ENCODE assay signal across 1 cellular context in genomic region chr16:52578007-52578828, GRCh38.
TF ChIP-seq lines count a peak whose summit lies in the region.

No MANE protein-coding gene starts in this region.

TF ChIP-seq in HepG2, 621 proteins besides CTCF, POLR2A, EP300 and RAD21 (continued from another document and continues in another):
- no peak for TF ChIP-seq STAT6 (CRISPR knock-in tag; IDR thresholded peaks at IDR 0.05; ENCODE audit: borderline replicate concordance)
- no peak for TF ChIP-seq E2F1 (CRISPR knock-in tag; IDR thresholded peaks at IDR 0.05)
- no peak for TF ChIP-seq ZNF7 (CRISPR knock-in tag; IDR thresholded peaks at IDR 0.05)
- TF ChIP-seq ZBTB44 (CRISPR knock-in tag; IDR thresholded peaks at IDR 0.05): no peak
- TF ChIP-seq ZNF629 (CRISPR knock-in tag; conservative IDR thresholded peaks at IDR 0.05): no peak
- no peak for TF ChIP-seq CBX1 (IDR thresholded peaks at IDR 0.05; ENCODE audit: low read depth)
- TF ChIP-seq TOPORS (CRISPR knock-in tag; IDR thresholded peaks at IDR 0.05): no peak
- TF ChIP-seq FOXA1 (IDR thresholded peaks at IDR 0.05): peak; percentile 91
- TF ChIP-seq FOXA1 (CRISPR knock-in tag; IDR thresholded peaks at IDR 0.05): peak; percentile 79
- TF ChIP-seq CENPX (CRISPR knock-in tag; IDR thresholded peaks at IDR 0.05): no peak
- no peak for TF ChIP-seq ZC3H13 (CRISPR knock-in tag; IDR thresholded peaks at IDR 0.05)
- no peak for TF ChIP-seq ZNF567 (CRISPR knock-in tag; IDR thresholded peaks at IDR 0.05; ENCODE audit: borderline replicate concordance)
- TF ChIP-seq FOXP1 (IDR thresholded peaks at IDR 0.05): peak; percentile 59; the same call in 1 of the 2 replicates
- peak; percentile 87 for TF ChIP-seq FOXP1 (CRISPR knock-in tag; IDR thresholded peaks at IDR 0.05)
- no peak for TF ChIP-seq ZSCAN21 (CRISPR knock-in tag; IDR thresholded peaks at IDR 0.05; ENCODE audit: borderline replicate concordance)
- peak; percentile 49 for TF ChIP-seq TEAD3 (CRISPR knock-in tag; optimal IDR thresholded peaks at IDR 0.05; ENCODE audit: borderline replicate concordance)
- TF ChIP-seq RBAK (CRISPR knock-in tag; IDR thresholded peaks at IDR 0.05): no peak
- TF ChIP-seq ZMAT5 (CRISPR knock-in tag; IDR thresholded peaks at IDR 0.05; ENCODE audit: borderline replicate concordance, low read depth): no peak
- no peak for TF ChIP-seq CENPT (CRISPR knock-in tag; IDR thresholded peaks at IDR 0.05; ENCODE audit: low read depth)
- peak; percentile 94 for TF ChIP-seq ISL2 (CRISPR knock-in tag; IDR thresholded peaks at IDR 0.05)
- TF ChIP-seq HES4 (CRISPR knock-in tag; IDR thresholded peaks at IDR 0.05; ENCODE audit: borderline replicate concordance): no peak
- TF ChIP-seq ZBTB1 (CRISPR knock-in tag; IDR thresholded peaks at IDR 0.05; ENCODE audit: borderline replicate concordance): no peak
- TF ChIP-seq KLF13 (CRISPR knock-in tag; IDR thresholded peaks at IDR 0.05): no peak
- no peak for TF ChIP-seq ZNF232 (CRISPR knock-in tag; IDR thresholded peaks at IDR 0.05; ENCODE audit: borderline replicate concordance)
- peak; percentile 21 for TF ChIP-seq HIC2 (CRISPR knock-in tag; IDR thresholded peaks at IDR 0.05; ENCODE audit: low read depth)
- TF ChIP-seq KLF12 (CRISPR knock-in tag; IDR thresholded peaks at IDR 0.05; ENCODE audit: borderline replicate concordance): no peak
- TF ChIP-seq PITX1 (CRISPR knock-in tag; IDR thresholded peaks at IDR 0.05): peak; percentile 99
- TF ChIP-seq POGK (CRISPR knock-in tag; conservative IDR thresholded peaks at IDR 0.05): peak; percentile 72
- TF ChIP-seq PHB2 (IDR thresholded peaks at IDR 0.05; ENCODE audit: partially characterized antibody): no peak
- TF ChIP-seq ADNP (CRISPR knock-in tag; IDR thresholded peaks at IDR 0.05): no peak
- TF ChIP-seq GLMP (CRISPR knock-in tag; IDR thresholded peaks at IDR 0.05; ENCODE audit: borderline replicate concordance): no peak
- peak; percentile 25; the same call in 1 of the 2 replicates for TF ChIP-seq NFYB (CRISPR knock-in tag; IDR thresholded peaks at IDR 0.05)
- peak; percentile 90 for TF ChIP-seq TFE3 (CRISPR knock-in tag; IDR thresholded peaks at IDR 0.05)
- TF ChIP-seq ZNF451 (CRISPR knock-in tag; IDR thresholded peaks at IDR 0.05): no peak
- no peak for TF ChIP-seq ZNF253 (CRISPR knock-in tag; IDR thresholded peaks at IDR 0.05; ENCODE audit: borderline replicate concordance)
- TF ChIP-seq ZBTB40 (IDR thresholded peaks at IDR 0.05): no peak
- TF ChIP-seq ZBTB40 (CRISPR knock-in tag; IDR thresholded peaks at IDR 0.05): peak; percentile 29; the same call in 1 of the 2 replicates
- peak; percentile 55; the same call in 1 of the 2 replicates for TF ChIP-seq ZMAT3 (CRISPR knock-in tag; conservative IDR thresholded peaks at IDR 0.05)
- TF ChIP-seq DNMT3B (CRISPR knock-in tag; conservative IDR thresholded peaks at IDR 0.05): no peak
- no peak for TF ChIP-seq KDM2A (CRISPR knock-in tag; IDR thresholded peaks at IDR 0.05; ENCODE audit: borderline replicate concordance, low read depth)
- TF ChIP-seq NR0B2 (CRISPR knock-in tag; IDR thresholded peaks at IDR 0.05): no peak
